In genomic region chr1:178684542-178685000, GRCh38 we compare ENCODE assay signal across 8 cellular contexts. TPM values are rescaled to one million over a fixed set of nuclear protein-coding genes. Genes with fewer than 3 reads are reported as not detected.
DNase-seq lines count a peak whose midpoint lies in the region; ATAC-seq and TF ChIP-seq lines count a peak whose summit lies in the region.

No MANE protein-coding gene starts in this region.

- H3K4me3 ChIP-seq in psoas muscle = no peak overlapping the region

- H3K4me1 Mint-ChIP-seq in activated B cell treated with CpG ODN at 0.5 μM for 24 hours = peaks cover 52% of the 10 kb centered on the region

- POLR2A ChIA-PET in activated B cell treated with CpG ODN at 0.5 μM for 24 hours (lab: Charles Lee) = interaction anchor here (0.6 to 2.4 kb wide), 8 partner anchors 34 to 142 kb away, joined by 3 to 13 read pairs (median 5); partner anchors contain the start of gene RALGPS2

- no peak for DNase-seq in activated B cell treated with CpG ODN at 0.5 μM for 24 hours
- no peak for DNase-seq in psoas muscle
- no peak for DNase-seq in posterior vena cava (ENCODE audit: low spot score)
- no peak for DNase-seq in NCI-H146 (lab: John Stamatoyannopoulos, UW)
- no peak for DNase-seq in RPMI8226
- no peak for DNase-seq in stimulated activated CD4-positive, alpha-beta T cell treated with anti-CD3 and anti-CD28 coated beads, Interleukin-1b, Interleukin-23, amount 100 ng/mL, for 48 hours

- intact Hi-C loops in activated B cell treated with CpG ODN at 0.5 μM for 24 hours (cut with micrococcal nuclease) = loop anchor here (1.0 to 5.0 kb wide), 3 partner anchors 14 to 33 kb away; no protein-coding TSS in a partner anchor
- intact Hi-C loops in psoas muscle (cut with DNase I) = no loop called here
- intact Hi-C loops in posterior vena cava (cut with DNase I) = no loop called here

- TF ChIP-seq CTCF in activated B cell treated with CpG ODN at 0.5 μM for 24 hours (IDR thresholded peaks at IDR 0.05) = no peak
- TF ChIP-seq CTCF in psoas muscle (IDR thresholded peaks at IDR 0.05) = no peak

- H3K4me1 ChIP-seq in psoas muscle = no peaks in the 10 kb centered on the region

- ATAC-seq in GM18907 (IDR thresholded peaks at IDR 0.05; ENCODE audit: unreplicated experiment) = peak; percentile 77
- ATAC-seq in HG02981 (IDR thresholded peaks at IDR 0.05; ENCODE audit: unreplicated experiment) = peak; percentile 82
- peak; percentile 50 for ATAC-seq in activated B cell treated with CpG ODN at 0.5 μM for 24 hours (ENCODE audit: low read depth)
- peak; percentile 25 to 53 (median 38) for ATAC-seq in psoas muscle

- no peaks in the 10 kb centered on the region for H3K27me3 Mint-ChIP-seq in activated B cell treated with CpG ODN at 0.5 μM for 24 hours

- CTCF ChIA-PET in activated B cell treated with CpG ODN at 0.5 μM for 24 hours (lab: Charles Lee) = interaction anchor here (0.6 to 1.1 kb wide), 3 partner anchors 20 to 142 kb away, joined by 3 to 5 read pairs (median 4); no protein-coding TSS in a partner anchor

- no peaks in the 10 kb centered on the region for H3K36me3 ChIP-seq in psoas muscle (ENCODE audit: insufficient read depth in 1 of 2, low read depth in 1 of 2)

- H3K27ac ChIP-seq in psoas muscle = no peak overlapping the region

- peaks cover 2% of the 10 kb centered on the region for H3K9me3 Mint-ChIP-seq in activated B cell treated with CpG ODN at 0.5 μM for 24 hours

- peak overlapping the region; percentile 32 for H3K4me3 Mint-ChIP-seq in activated B cell treated with CpG ODN at 0.5 μM for 24 hours

- no peaks in the 10 kb centered on the region for H3K36me3 Mint-ChIP-seq in activated B cell treated with CpG ODN at 0.5 μM for 24 hours (ENCODE audit: low read depth)

- H3K27me3 ChIP-seq in psoas muscle (ENCODE audit: insufficient read depth in 3 of 3, low read length in 2 of 3) = no peaks in the 10 kb centered on the region

- H3K9me3 ChIP-seq in psoas muscle = no peaks in the 10 kb centered on the region

- peak overlapping the region; percentile 61 for H3K27ac Mint-ChIP-seq in activated B cell treated with CpG ODN at 0.5 μM for 24 hours

- WGBS in psoas muscle, 3 donors = 92 to 97% (median 96%) methylated on average over 1 of the region's 1 CpG

RNA-seq across cellular contexts. Expression of gene RALGPS2, which starts 40.5 kb away (rescaled TPM):
- total RNA-seq in activated B cell treated with CpG ODN at 0.5 μM for 24 hours = 171 and 207 TPM in 2 replicates
- 1 to 10 TPM; 2.4 to 6.2 (median 3.5) TPM for total RNA-seq in psoas muscle
- 1 to 10 TPM in 1 of 3 donors, under 1 TPM in 2; 0.69 to 1.5 (median 0.74) TPM for polyA plus RNA-seq in psoas muscle
- 1 to 10 TPM; 7.4 to 7.9 TPM for total RNA-seq in posterior vena cava

Comparison
In these comparisons a context has a peak if more than half of its experiments do, and no peak if none do; other contexts are left out.
1. RNA of gene RALGPS2, which starts 40.5 kb away (total RNA-seq): 171 to 207 TPM in activated B cell treated with CpG ODN at 0.5 μM for 24 hours; 7.4 to 7.9 TPM in posterior vena cava and 2.4 to 6.2 TPM in psoas muscle; every median in the first group is over 10 times any median in the second.
2. Peak in every context shown above with its lines, with median percentiles within 50 percentile points of each other: ATAC-seq.